ENCODE assay signal across 23 cellular contexts in genomic region chr11:129289350-129290040, GRCh38.
"Had no signal": no experiment of that assay in that cellular context is flagged by ENCODE, and none has a peak within 500 bp of the region (broad histone marks: within the 10 kb centered on the region; RNA-seq: fewer than 3 reads in every experiment).

No MANE protein-coding gene starts in this region.

- H3K36me3 ChIP-seq: breast epithelium, esophagus squamous epithelium, left lung, lower lobe of right lung, ovary, prostate gland, stomach, thyroid gland had no signal

- H3K4me1 ChIP-seq: breast epithelium, left lung, lower lobe of right lung, prostate gland, thyroid gland had no signal

- H3K27ac Mint-ChIP-seq: activated CD4-positive, alpha-beta T cell treated with anti-CD3 and anti-CD28 coated beads, Interleukin-2, amount 10 ng/mL, durations not matched to agents 7 days and 5 days; activated CD8-positive, alpha-beta T cell treated with anti-CD3 and anti-CD28 coated beads for 36 hours; activated naive CD4-positive, alpha-beta T cell treated with anti-CD3 and anti-CD28 coated beads, Interleukin-2, amount 50 U/mL, for 24 hours; activated naive CD8-positive, alpha-beta T cell treated with anti-CD3 and anti-CD28 coated beads, Interleukin-2, amount 50 U/mL, for 24 hours; activated T-helper 2 cell treated with anti-CD3 and anti-CD28 coated beads, Interferon-gamma antibody, Interleukin-2, Interleukin-4, amounts not matched to agents 10 μg/mL and 5 μg/mL and 100 μg/mL, durations not matched to agents 14 hours and 24 hours and 36 hours; natural killer cell; stimulated activated naive B cell treated with anti-CD40 and anti-IgM and Interleukin-4, amounts not matched to agents 10 μg/mL and 1 μg/mL and 100 μg/mL, for 72 hours had no signal

- ATAC-seq: activated CD8-positive, alpha-beta T cell treated with anti-CD3 and anti-CD28 coated beads for 36 hours; activated naive CD8-positive, alpha-beta T cell treated with anti-CD3 and anti-CD28 coated beads, Interleukin-2, amount 50 U/mL, for 24 hours; left lung; lower lobe of right lung; natural killer cell; stimulated activated naive B cell treated with anti-CD40 and anti-IgM and Interleukin-4, amounts not matched to agents 10 μg/mL and 1 μg/mL and 100 μg/mL, for 72 hours had no signal

- DNase-seq: activated CD4-positive, alpha-beta T cell treated with anti-CD3 and anti-CD28 coated beads, Interleukin-2, amount 10 ng/mL, durations not matched to agents 7 days and 5 days; activated CD4-positive, CD25-positive, alpha-beta regulatory T cell treated with anti-CD3 and anti-CD28 coated beads, Interleukin-2, amount 50 U/mL, for 72 hours; activated CD8-positive, alpha-beta T cell treated with anti-CD3 and anti-CD28 coated beads for 36 hours; activated naive CD8-positive, alpha-beta T cell treated with anti-CD3 and anti-CD28 coated beads, Interleukin-2, amount 50 U/mL, for 24 hours; activated T-cell treated with anti-CD3 and anti-CD28 coated beads, Interleukin-2, amount 50 U/mL, for 48 hours; amygdala; central memory CD4-positive, alpha-beta T cell; esophagus squamous epithelium; foreskin melanocyte; left lung; lower lobe of right lung; mesenchymal stem cell; natural killer cell; ovary; stimulated activated CD4-positive, alpha-beta T cell treated with anti-CD3 and anti-CD28 coated beads, Interleukin-2, amount 100 ng/mL, for 24 hours; stimulated activated naive B cell treated with anti-CD40 and anti-IgM and Interleukin-4, amounts not matched to agents 10 μg/mL and 1 μg/mL and 100 μg/mL, for 72 hours; stomach; thyroid gland had no signal

- H3K36me3 Mint-ChIP-seq: activated naive CD4-positive, alpha-beta T cell treated with anti-CD3 and anti-CD28 coated beads, Interleukin-2, amount 50 U/mL, for 24 hours; natural killer cell; stimulated activated naive B cell treated with anti-CD40 and anti-IgM and Interleukin-4, amounts not matched to agents 10 μg/mL and 1 μg/mL and 100 μg/mL, for 72 hours had no signal

- H3K9me3 ChIP-seq: breast epithelium, esophagus squamous epithelium, left lung, lower lobe of right lung, ovary, prostate gland, stomach, thyroid gland had no signal

- H3K4me3 ChIP-seq: breast epithelium, esophagus squamous epithelium, left lung, lower lobe of right lung, ovary, prostate gland, smooth muscle cell, stomach, thyroid gland had no signal

- H3K4me3 Mint-ChIP-seq: activated CD4-positive, alpha-beta T cell treated with anti-CD3 and anti-CD28 coated beads, Interleukin-2, amount 10 ng/mL, durations not matched to agents 7 days and 5 days; activated CD8-positive, alpha-beta T cell treated with anti-CD3 and anti-CD28 coated beads for 36 hours; activated naive CD4-positive, alpha-beta T cell treated with anti-CD3 and anti-CD28 coated beads, Interleukin-2, amount 50 U/mL, for 24 hours; activated naive CD8-positive, alpha-beta T cell treated with anti-CD3 and anti-CD28 coated beads, Interleukin-2, amount 50 U/mL, for 24 hours; natural killer cell; stimulated activated naive B cell treated with anti-CD40 and anti-IgM and Interleukin-4, amounts not matched to agents 10 μg/mL and 1 μg/mL and 100 μg/mL, for 72 hours had no signal

- H3K9me3 Mint-ChIP-seq: activated CD4-positive, alpha-beta T cell treated with anti-CD3 and anti-CD28 coated beads, Interleukin-2, amount 10 ng/mL, durations not matched to agents 7 days and 5 days; activated CD8-positive, alpha-beta T cell treated with anti-CD3 and anti-CD28 coated beads for 36 hours; activated naive CD4-positive, alpha-beta T cell treated with anti-CD3 and anti-CD28 coated beads, Interleukin-2, amount 50 U/mL, for 24 hours; activated naive CD8-positive, alpha-beta T cell treated with anti-CD3 and anti-CD28 coated beads, Interleukin-2, amount 50 U/mL, for 24 hours; activated T-helper 2 cell treated with anti-CD3 and anti-CD28 coated beads, Interferon-gamma antibody, Interleukin-2, Interleukin-4, amounts not matched to agents 10 μg/mL and 5 μg/mL and 100 μg/mL, durations not matched to agents 14 hours and 24 hours and 36 hours; natural killer cell; stimulated activated naive B cell treated with anti-CD40 and anti-IgM and Interleukin-4, amounts not matched to agents 10 μg/mL and 1 μg/mL and 100 μg/mL, for 72 hours had no signal

- H3K4me2 ChIP-seq: smooth muscle cell had no signal

- H3K4me1 Mint-ChIP-seq: activated CD4-positive, alpha-beta T cell treated with anti-CD3 and anti-CD28 coated beads, Interleukin-2, amount 10 ng/mL, durations not matched to agents 7 days and 5 days; activated naive CD4-positive, alpha-beta T cell treated with anti-CD3 and anti-CD28 coated beads, Interleukin-2, amount 50 U/mL, for 24 hours; activated naive CD8-positive, alpha-beta T cell treated with anti-CD3 and anti-CD28 coated beads, Interleukin-2, amount 50 U/mL, for 24 hours; natural killer cell; stimulated activated naive B cell treated with anti-CD40 and anti-IgM and Interleukin-4, amounts not matched to agents 10 μg/mL and 1 μg/mL and 100 μg/mL, for 72 hours had no signal

- H3K27ac ChIP-seq: breast epithelium, esophagus squamous epithelium, left lung, lower lobe of right lung, ovary, prostate gland, stomach, thyroid gland had no signal

- H3K27me3 ChIP-seq: breast epithelium, ovary, stomach, thyroid gland had no signal
